Comparison of ENCODE assay signal across 8 cellular contexts in genomic region chr12:48105867-48106563, GRCh38. TPM values are rescaled to one million over a fixed set of nuclear protein-coding genes. Genes with fewer than 3 reads are reported as not detected.
DNase-seq lines count a peak whose midpoint lies in the region; ATAC-seq and TF ChIP-seq lines count a peak whose summit lies in the region.

Gene SENP1, minus strand, starts transcription at chr12:48106079. Its CDS starts 4,607 bp downstream, at chr12:48101472.

- H3K27ac ChIP-seq in ACC112 (ENCODE audit: low read depth, low read length): peak within 1 kb of the TSS; percentile 96
- peak within 1 kb of the TSS; percentile 94 for H3K27ac ChIP-seq in mammary epithelial cell (ENCODE audit: insufficient read depth, low read depth, low read length)
- peak within 1 kb of the TSS; percentile 96 for H3K27ac ChIP-seq in smooth muscle cell (ENCODE audit: low read depth)

- H3K4me3 ChIP-seq in ACC112 (ENCODE audit: low read depth, low read length) (peak within 1 kb of the TSS; percentile 91), WI38 (ENCODE audit: low read depth, low read length) (peak within 1 kb of the TSS; percentile 89), mammary epithelial cell (replicated peaks in 1 of 3; ENCODE audit: insufficient read depth in 1 of 3, low read depth in 2 of 3, low read length in 3 of 3) (peak within 1 kb of the TSS; percentile 66 to 91 (median 86)), smooth muscle cell (peak within 1 kb of the TSS; percentile 73)

- H3K27me3 ChIP-seq in ACC112 (ENCODE audit: insufficient read depth, low read length) (no peaks in the 10 kb centered on the region), mammary epithelial cell (ENCODE audit: insufficient read depth, low read length) (no peaks in the 10 kb centered on the region), smooth muscle cell (ENCODE audit: low read depth) (peaks cover 8% of the 10 kb centered on the region)

- TF ChIP-seq CTCF in WI38 (IDR thresholded peaks at IDR 0.05; ENCODE audit: low read depth, low read length) (no peak), mammary epithelial cell (conservative IDR thresholded peaks at IDR 0.05 in 1 of 2, IDR thresholded peaks at IDR 0.05 in 1 of 2; ENCODE audit: extremely low read depth in 1 of 2, insufficient read depth in 1 of 2, low read depth in 1 of 2, low read length in 2 of 2) (peak in 1 of 2 donors; percentile 28), smooth muscle cell (IDR thresholded peaks at IDR 0.05; ENCODE audit: borderline replicate concordance, insufficient read depth, poor library complexity, severe bottlenecking) (no peak)

- peak; percentile 53 for ATAC-seq in GM18873 (IDR thresholded peaks at IDR 0.05; ENCODE audit: low FRiP score, unreplicated experiment)
- peak; percentile 62 for ATAC-seq in HG03135 (IDR thresholded peaks at IDR 0.05; ENCODE audit: unreplicated experiment)

- DNase-seq in NCI-H2227 treated with DMSO at 0.1 percent for 48 hours (lab: John Stamatoyannopoulos, UW) (peak; percentile 87), mammary epithelial cell (peak; percentile 85), iPS-NIHi11 (ENCODE audit: low spot score) (peak; percentile 88), smooth muscle cell (lab: John Stamatoyannopoulos, UW; ENCODE audit: unreplicated experiment) (peak; percentile 65)

- intact Hi-C loops in mammary epithelial cell (cut with micrococcal nuclease): loop anchor here (2.0 kb wide), 2 partner anchors 51 to 105 kb away; partner anchors contain the start of gene ASB8

- H3K4me1 ChIP-seq in ACC112 (ENCODE audit: control insufficient read depth, insufficient read depth, low read length, unreplicated experiment): peaks cover 16% of the 10 kb centered on the region
- peaks cover 25% of the 10 kb centered on the region for H3K4me1 ChIP-seq in mammary epithelial cell (ENCODE audit: insufficient read depth, low read length)
- peaks cover 13% of the 10 kb centered on the region for H3K4me1 ChIP-seq in smooth muscle cell (ENCODE audit: low read depth)

- BruUV-seq in mammary epithelial cell (replicated peaks; lab: Mats Ljungman, UMichigan): TSS peak; percentile 58

- H3K9ac ChIP-seq in mammary epithelial cell (ENCODE audit: insufficient read depth, low read length) (peak within 1 kb of the TSS; percentile 84), smooth muscle cell (ENCODE audit: low read depth) (peak within 1 kb of the TSS; percentile 95)

- H3K79me2 ChIP-seq in ACC112 (ENCODE audit: control insufficient read depth, insufficient read depth, low read length, unreplicated experiment) (peaks cover 42% of the 10 kb centered on the region), mammary epithelial cell (ENCODE audit: insufficient read depth, low read length) (peaks cover 53% of the 10 kb centered on the region), smooth muscle cell (ENCODE audit: low read depth) (peaks cover 42% of the 10 kb centered on the region)

- H3K36me3 ChIP-seq in ACC112 (ENCODE audit: insufficient read depth, low read length) (no peaks in the 10 kb centered on the region), mammary epithelial cell (ENCODE audit: insufficient read depth, low read length) (no peaks in the 10 kb centered on the region), smooth muscle cell (ENCODE audit: low read depth) (no peaks in the 10 kb centered on the region)

- H2AFZ ChIP-seq in ACC112 (ENCODE audit: low read length, unreplicated experiment) (peak within 1 kb of the TSS; percentile 92), mammary epithelial cell (ENCODE audit: low read depth, low read length) (peak within 1 kb of the TSS; percentile 98), smooth muscle cell (ENCODE audit: low read depth) (peak within 1 kb of the TSS; percentile 92)

- H3K4me2 ChIP-seq in mammary epithelial cell (ENCODE audit: insufficient read depth, low read depth, low read length): peak within 1 kb of the TSS; percentile 81
- H3K4me2 ChIP-seq in smooth muscle cell: peak within 1 kb of the TSS; percentile 95

- peaks cover 6% of the 10 kb centered on the region for H3F3A ChIP-seq in smooth muscle cell (ENCODE audit: low read depth)

- CTCF ChIA-PET in mammary epithelial cell (lab: Charles Lee; ENCODE audit: low non-redundant PET): interaction anchor here (0.7 kb wide), 2 partner anchors 91 to 316 kb away, joined by 3 to 5 read pairs; no protein-coding TSS in a partner anchor

- H3K9me3 ChIP-seq in mammary epithelial cell (replicated peaks; ENCODE audit: insufficient read depth, low read length) (no peaks in the 10 kb centered on the region), smooth muscle cell (replicated peaks; ENCODE audit: low read depth) (no peaks in the 10 kb centered on the region)

- H4K20me1 ChIP-seq in mammary epithelial cell (ENCODE audit: insufficient read depth, low read length) (no peaks in the 10 kb centered on the region), smooth muscle cell (ENCODE audit: low read depth) (no peaks in the 10 kb centered on the region)

- 0% methylated on average over 36 of the region's 52 CpGs for WGBS in mammary epithelial cell (ENCODE audit: low coverage, missing lambda C conversion rate)
- WGBS in smooth muscle cell (ENCODE audit: low lambda C conversion rate): 1% methylated on average over 47 of the region's 52 CpGs

- in situ Hi-C loops in mammary epithelial cell (cut with MboI; ENCODE audit: low sequenced_read_pairs in 2 of 2): no loop called here

- dilution Hi-C loops in mammary epithelial cell (cut with HindIII; ENCODE audit: low sequenced_read_pairs): no loop called here

RNA-seq across cellular contexts. Expression of gene SENP1, which starts in this region (rescaled TPM):
- total RNA-seq in mammary epithelial cell (10 to 100 TPM; 20.3 to 24.7 TPM), smooth muscle cell (25.8 and 36.6 TPM in 2 replicates)
- polyA plus RNA-seq in mammary epithelial cell (12.5 TPM), smooth muscle cell (6.7 and 7.6 TPM in 2 replicates)
- polyA minus RNA-seq in mammary epithelial cell: 22.9 TPM

Comparison
In these comparisons a context has a peak if more than half of its experiments do, and no peak if none do; other contexts are left out.
1. Peak in every context shown above with its lines: DNase-seq, ATAC-seq, H3K4me3 ChIP-seq and H3K27ac ChIP-seq.